ENCODE assay signal across 24 cellular contexts in the genomic region with DNA sequence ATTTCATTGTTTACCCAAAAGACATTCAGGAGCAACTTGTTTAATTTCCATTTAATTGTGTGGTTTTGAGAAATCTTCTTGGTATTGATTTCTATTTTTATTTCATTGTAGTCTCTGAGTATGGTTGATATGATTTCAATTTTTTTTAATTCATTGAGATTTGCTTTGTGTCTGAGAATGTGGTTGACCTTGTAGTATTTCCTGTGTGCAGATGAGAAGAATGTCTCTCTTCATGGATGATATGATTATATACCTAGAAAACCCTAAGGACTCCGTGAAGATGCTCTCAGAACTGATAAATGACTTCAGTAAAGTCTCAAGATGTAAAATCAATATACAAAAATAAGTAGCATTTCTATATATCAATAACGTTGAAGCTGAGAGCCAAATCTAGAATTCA.
"Had no signal": no experiment of that assay in that cellular context is flagged by ENCODE, and none has a peak within 500 bp of the region (broad histone marks: within the 10 kb centered on the region; RNA-seq: fewer than 3 reads in every experiment).

No MANE protein-coding gene starts in this region.

- FAIRE-seq: endothelial cell of umbilical vein, kidney had no signal

- H3K27me3 Mint-ChIP-seq: activated CD4-positive, alpha-beta T cell treated with anti-CD3 and anti-CD28 coated beads, Interleukin-2, amount 10 ng/mL, durations not matched to agents 24 days and 14 days; activated CD8-positive, alpha-beta T cell treated with anti-CD3 and anti-CD28 coated beads for 36 hours; activated naive CD8-positive, alpha-beta T cell treated with anti-CD3 and anti-CD28 coated beads for 36 hours; activated T-helper 17 cell treated with anti-CD3 and anti-CD28 coated beads, Interleukin-2, amount 50 U/mL, for 72 hours had no signal

- H3K4me3 ChIP-seq: esophagus squamous epithelium, left lung, prostate gland, right atrium auricular region, tibial artery had no signal

- H3K36me3 Mint-ChIP-seq: activated naive CD8-positive, alpha-beta T cell treated with anti-CD3 and anti-CD28 coated beads for 36 hours had no signal

- H3K9me3 Mint-ChIP-seq: nephron progenitor cell had no signal

- H3K4me3 Mint-ChIP-seq: activated CD4-positive, alpha-beta T cell treated with anti-CD3 and anti-CD28 coated beads, Interleukin-2, amount 10 ng/mL, durations not matched to agents 24 days and 14 days; activated CD8-positive, alpha-beta T cell treated with anti-CD3 and anti-CD28 coated beads for 36 hours; activated naive CD8-positive, alpha-beta T cell treated with anti-CD3 and anti-CD28 coated beads for 36 hours; activated T-helper 17 cell treated with anti-CD3 and anti-CD28 coated beads, Interleukin-2, amount 50 U/mL, for 72 hours; nephron progenitor cell; T-helper 1 cell treated with Interleukin-12 subunit alpha and Interleukin-12 subunit beta and Interleukin-4 antibody, amounts not matched to agents 30 μg/mL and 1 μg/mL, for 36 hours had no signal

- H3K27ac Mint-ChIP-seq: activated CD4-positive, alpha-beta T cell treated with anti-CD3 and anti-CD28 coated beads, Interleukin-2, amount 10 ng/mL, durations not matched to agents 24 days and 14 days; activated CD8-positive, alpha-beta T cell treated with anti-CD3 and anti-CD28 coated beads for 36 hours; activated naive CD8-positive, alpha-beta T cell treated with anti-CD3 and anti-CD28 coated beads for 36 hours; activated T-helper 17 cell treated with anti-CD3 and anti-CD28 coated beads, Interleukin-2, amount 50 U/mL, for 72 hours; nephron progenitor cell; T-helper 1 cell treated with Interleukin-12 subunit alpha and Interleukin-12 subunit beta and Interleukin-4 antibody, amounts not matched to agents 30 μg/mL and 1 μg/mL, for 36 hours had no signal

- DNase-seq: activated CD4-positive, alpha-beta T cell treated with anti-CD3 and anti-CD28 coated beads, Interleukin-2, amount 10 ng/mL, durations not matched to agents 24 days and 14 days; activated CD8-positive, alpha-beta T cell treated with anti-CD3 and anti-CD28 coated beads for 36 hours; activated naive CD4-positive, alpha-beta T cell; activated naive CD8-positive, alpha-beta T cell treated with anti-CD3 and anti-CD28 coated beads for 36 hours; activated T-cell treated with anti-CD3 and anti-CD28 coated beads, Interleukin-2, amount 50 U/mL, for 1 hour; amniotic stem cell; central memory CD4-positive, alpha-beta T cell; cortex of kidney; esophagus squamous epithelium; glutamatergic neuron; hippocampal formation; kidney; left lung; nephron progenitor cell; stimulated activated CD4-positive, alpha-beta T cell treated with anti-CD3 and anti-CD28 coated beads, Interleukin-12 subunit alpha, Interleukin-12 subunit beta, amount 100 ng/mL, for 4 hours; stimulated activated CD4-positive, alpha-beta T cell treated with anti-CD3 and anti-CD28 coated beads, Interleukin-1b, Interleukin-23, amount 100 ng/mL, for 48 hours; stimulated activated CD8-positive, alpha-beta memory T cell treated with anti-CD3 and anti-CD28 coated beads, Interleukin-4, amount 100 ng/mL, for 48 hours; stimulated activated naive CD4-positive, alpha-beta T cell; tibial artery had no signal

- H3K4me1 Mint-ChIP-seq: activated CD4-positive, alpha-beta T cell treated with anti-CD3 and anti-CD28 coated beads, Interleukin-2, amount 10 ng/mL, durations not matched to agents 24 days and 14 days; activated naive CD8-positive, alpha-beta T cell treated with anti-CD3 and anti-CD28 coated beads for 36 hours; activated T-helper 17 cell treated with anti-CD3 and anti-CD28 coated beads, Interleukin-2, amount 50 U/mL, for 72 hours; nephron progenitor cell had no signal
